ENCODE assay signal across 27 cellular contexts in genomic region chr4:40693946-40694345, GRCh38. TPM values are rescaled to one million over a fixed set of nuclear protein-coding genes. Genes with fewer than 3 reads are reported as not detected.
DNase-seq lines count a peak whose midpoint lies in the region; ATAC-seq and TF ChIP-seq lines count a peak whose summit lies in the region.
"Had no signal": no experiment of that assay in that cellular context is flagged by ENCODE, and none has a peak within 500 bp of the region (broad histone marks: within the 10 kb centered on the region; RNA-seq: fewer than 3 reads in every experiment).

No MANE protein-coding gene starts in this region.

- peaks cover 11% of the 10 kb centered on the region for H3K4me1 ChIP-seq in GM23338 (ENCODE audit: insufficient read depth)

- peaks cover 8% of the 10 kb centered on the region; the same call in 1 of the 3 replicates for H3K36me3 Mint-ChIP-seq in GM23338 (ENCODE audit: low read depth)
- peaks cover 9% of the 10 kb centered on the region; the same call in 1 of the 2 replicates for H3K36me3 Mint-ChIP-seq in WTC11
- H3K36me3 Mint-ChIP-seq in type B pancreatic cell: no peaks in the 10 kb centered on the region
- H3K36me3 Mint-ChIP-seq: CD4-positive, alpha-beta memory T cell had no signal

- H3K4me2 ChIP-seq in GM23338: peak overlapping the region; percentile 45
- H3K4me2 ChIP-seq: KMS-11 had no signal

- no peaks in the 10 kb centered on the region for H3K36me3 ChIP-seq in GM23338 (ENCODE audit: insufficient read depth)
- H3K36me3 ChIP-seq: HAP-1 had no signal

- ATAC-seq in GM23338 (peak; percentile 67), WTC11 (peak; percentile 58)
- ATAC-seq: GM12878 had no signal

- POLR2A ChIA-PET in WTC11 (lab: Charles Lee): interaction anchor here (0.6 kb wide), 1 partner anchor 60 kb away, joined by 8 read pairs; no protein-coding TSS in a partner anchor

- H3K27ac ChIP-seq in GM23338 (ENCODE audit: low read depth): no peak overlapping the region; the same call in 1 of the 2 replicates
- H3K27ac ChIP-seq: KMS-11, RWPE1 had no signal

- in situ Hi-C loops in GM13977 (cut with MboI; ENCODE audit: low pct_unique_long_range_greater_than_20kb, low sequenced_read_pairs, unreplicated experiment): no loop called here

- DNase-seq in GM23338 (ENCODE audit: low spot score) (no peak), WTC11 (ENCODE audit: low spot score) (no peak), iPS-NIHi7 (ENCODE audit: extremely low spot score) (peak; percentile 26), type B pancreatic cell (ENCODE audit: extremely low spot score, unreplicated experiment) (no peak), AML-193 (lab: John Stamatoyannopoulos, UW) (no peak), GOT3 (lab: John Stamatoyannopoulos, UW) (no peak), GM13977 (ENCODE audit: low spot score) (no peak)
- DNase-seq: C1 segment of cervical spinal cord; CD4-positive, alpha-beta memory T cell; COR-L47; DMS 273 treated with DMSO at 0.1 percent for 48 hours; DMS79; EL; GDM1; MM.1S; NCI-H1417; NCI-H1694; NCI-H2029 treated with DMSO at 0.1 percent for 48 hours; NCI-H446 treated with DMSO at 0.1 percent for 48 hours; NCI-H526; SHP77 had no signal

- peaks cover 22% of the 10 kb centered on the region for H3K4me1 Mint-ChIP-seq in GM23338
- H3K4me1 Mint-ChIP-seq in WTC11: peaks cover 26% of the 10 kb centered on the region
- peaks cover 5% of the 10 kb centered on the region for H3K4me1 Mint-ChIP-seq in type B pancreatic cell (ENCODE audit: unreplicated experiment)
- H3K4me1 Mint-ChIP-seq: CD4-positive, alpha-beta memory T cell; IgD-negative memory B cell had no signal

- H3K9me3 Mint-ChIP-seq in GM23338 (peaks cover 8% of the 10 kb centered on the region; the same call in 2 of the 3 replicates), WTC11 (peaks cover 10% of the 10 kb centered on the region), type B pancreatic cell (peaks cover 5% of the 10 kb centered on the region)

- H3F3A ChIP-seq in GM23338 (replicated peaks; ENCODE audit: low read depth): no peaks in the 10 kb centered on the region; the same call in 1 of the 2 replicates

- TF ChIP-seq CTCF in GM23338 (conservative IDR thresholded peaks at IDR 0.05; ENCODE audit: low read depth in 2 of 2): no peak
- TF ChIP-seq CTCF in WTC11 (IDR thresholded peaks at IDR 0.05): no peak
- TF ChIP-seq CTCF in type B pancreatic cell (conservative IDR thresholded peaks at IDR 0.05): no peak
- no peak for TF ChIP-seq CTCF in GM13977 (IDR thresholded peaks at IDR 0.05; ENCODE audit: extremely low read depth, insufficient read depth, missing control alignments)

- H3K79me2 ChIP-seq in GM23338 (replicated peaks; ENCODE audit: insufficient read depth): no peaks in the 10 kb centered on the region

- no peak overlapping the region for H3K27ac Mint-ChIP-seq in GM23338
- H3K27ac Mint-ChIP-seq in WTC11: peak overlapping the region; percentile 35; the same call in 1 of the 2 replicates
- peak overlapping the region; percentile 30 for H3K27ac Mint-ChIP-seq in type B pancreatic cell
- H3K27ac Mint-ChIP-seq: CD4-positive, alpha-beta memory T cell; IgD-negative memory B cell had no signal

- H4K20me1 ChIP-seq in GM23338 (replicated peaks; ENCODE audit: insufficient read depth): no peaks in the 10 kb centered on the region

- CTCF ChIA-PET in WTC11 (lab: Charles Lee): interaction anchor here (0.6 to 0.7 kb wide), 2 partner anchors 33 to 377 kb away, joined by 3 to 4 read pairs; no protein-coding TSS in a partner anchor

- H2AFZ ChIP-seq in GM23338: peak overlapping the region; percentile 15; the same call in 1 of the 2 replicates

- H3K4me3 ChIP-seq in GM23338: no peak overlapping the region
- H3K4me3 ChIP-seq: GM12878, HAP-1 had no signal

- no peaks in the 10 kb centered on the region for H3K27me3 ChIP-seq in GM23338 (ENCODE audit: insufficient read depth)

- H3K9me2 ChIP-seq in GM23338 (ENCODE audit: insufficient read depth): no peaks in the 10 kb centered on the region

- H3K27me3 Mint-ChIP-seq in GM23338 (ENCODE audit: insufficient read depth, low read depth, poor library complexity) (peaks cover 3% of the 10 kb centered on the region), WTC11 (ENCODE audit: low read depth) (peaks cover 10% of the 10 kb centered on the region), type B pancreatic cell (peaks cover 4% of the 10 kb centered on the region)

- H3K4me3 Mint-ChIP-seq in GM23338: no peak overlapping the region; the same call in 2 of the 3 replicates
- H3K4me3 Mint-ChIP-seq in WTC11: no peak overlapping the region
- H3K4me3 Mint-ChIP-seq in type B pancreatic cell: no peak overlapping the region
- H3K4me3 Mint-ChIP-seq: CD4-positive, alpha-beta memory T cell; IgD-negative memory B cell had no signal

TF ChIP-seq in GM23338, 12 proteins besides CTCF, POLR2A, EP300 and RAD21 (continues in another document):
- TF ChIP-seq ETS1 (IDR thresholded peaks at IDR 0.05) (no peak), NANOG (IDR thresholded peaks at IDR 0.05; ENCODE audit: borderline replicate concordance) (no peak), POLR2AphosphoS5 (IDR thresholded peaks at IDR 0.05; ENCODE audit: low read depth) (no peak), EZH2 (IDR thresholded peaks at IDR 0.05; ENCODE audit: low read depth, unreplicated experiment) (no peak)

TF ChIP-seq in WTC11, 78 proteins besides CTCF, POLR2A, EP300 and RAD21:
- TF ChIP-seq MYBL2 (CRISPR knock-in tag; IDR thresholded peaks at IDR 0.05): no peak
- TF ChIP-seq FOXJ3 (CRISPR knock-in tag; IDR thresholded peaks at IDR 0.05; ENCODE audit: borderline replicate concordance): no peak
- peak; percentile 52 for TF ChIP-seq ZNF423 (CRISPR knock-in tag; IDR thresholded peaks at IDR 0.05)
- no peak for TF ChIP-seq ZNF317 (CRISPR knock-in tag; IDR thresholded peaks at IDR 0.05; ENCODE audit: borderline replicate concordance, low read depth)
- TF ChIP-seq PRDM15 (CRISPR knock-in tag; IDR thresholded peaks at IDR 0.05): no peak
- no peak for TF ChIP-seq ZNF532 (CRISPR knock-in tag; IDR thresholded peaks at IDR 0.05; ENCODE audit: borderline replicate concordance)

RNA-seq across cellular contexts. Expression of gene NSUN7, which starts 55.8 kb away (rescaled TPM):
- total RNA-seq in GM23338 (2014; rRNA removed; shearing (Covaris generic)): 28.8 and 31.3 TPM in 2 replicates
- polyA plus RNA-seq in GM23338 (2016; fragmentation: Nextera tagmentation; extraction: Ambion mirVana): 27.3 and 29.0 TPM in 2 replicates
- 24.1 to 30.2 TPM (median 28.9 TPM) in 3 replicates for total RNA-seq in WTC11 (2021)
- total RNA-seq in type B pancreatic cell (ENCODE audit: low replicate concordance): 8.3 and 12.3 TPM in 2 replicates
- total RNA-seq: CD4-positive, alpha-beta memory T cell; SK-MEL-5 had no signal
- polyA plus RNA-seq: CD4-positive, alpha-beta memory T cell had no signal
